25 cellular contexts compared by ENCODE assay signal in the genomic region with DNA sequence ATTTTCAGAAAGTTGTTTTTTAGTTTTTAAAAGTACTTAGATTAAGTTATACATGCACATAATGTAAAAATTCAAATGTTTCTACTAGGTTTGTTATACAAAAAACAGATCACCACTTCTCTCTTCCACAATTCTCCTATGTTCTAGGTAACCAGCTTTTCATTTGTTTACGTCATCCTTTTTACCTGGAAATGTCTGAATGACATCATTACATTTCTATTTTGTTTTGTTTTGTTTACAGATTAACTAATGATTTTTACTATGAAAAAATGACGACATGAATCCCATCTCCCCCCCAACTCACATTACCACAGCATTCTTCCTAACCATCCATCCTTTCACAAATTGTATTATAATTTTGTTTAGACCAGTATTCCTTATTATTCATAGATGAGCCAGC.
"Had no signal": no experiment of that assay in that cellular context is flagged by ENCODE, and none has a peak within 500 bp of the region (broad histone marks: within the 10 kb centered on the region; RNA-seq: fewer than 3 reads in every experiment).

No MANE protein-coding gene starts in this region.

- H3K9me3 ChIP-seq: left lung, lower lobe of right lung, sigmoid colon, suprapubic skin, thoracic aorta, tibial artery, upper lobe of right lung had no signal

- H3K4me3 ChIP-seq: heart left ventricle, left lung, lower lobe of right lung, sigmoid colon, spleen, suprapubic skin, thoracic aorta, tibial artery, upper lobe of right lung had no signal

- H3K4me1 ChIP-seq: heart left ventricle, left lung, lower lobe of right lung, parathyroid adenoma, sigmoid colon, spleen, suprapubic skin, upper lobe of right lung had no signal

- DNase-seq: heart left ventricle; hypothalamus; immature natural killer cell; islet precursor cell; left colon; left lung; lower lobe of right lung; mammary epithelial cell; mesenchymal stem cell; naive thymus-derived CD8-positive, alpha-beta T cell; nucleus accumbens; retina; right cardiac atrium; sigmoid colon; small intestine; spleen; stimulated activated CD4-positive, alpha-beta T cell treated with anti-CD3 and anti-CD28 coated beads, Interleukin-4, amount 100 ng/mL, for 24 hours; stimulated activated naive CD4-positive, alpha-beta T cell; tibial artery; upper lobe of right lung had no signal

- H2AFZ ChIP-seq: parathyroid adenoma had no signal

- H3K27ac ChIP-seq: left lung, lower lobe of right lung, parathyroid adenoma, sigmoid colon, spleen, suprapubic skin, thoracic aorta, tibial artery, upper lobe of right lung had no signal

- FAIRE-seq: small intestine, urothelium cell line had no signal

- ATAC-seq: heart left ventricle; left colon; left lung; lower lobe of right lung; naive thymus-derived CD8-positive, alpha-beta T cell; right cardiac atrium; stimulated activated effector memory CD8-positive, alpha-beta T cell treated with anti-CD3 and anti-CD28 coated beads, Interleukin-12 subunit alpha, Interleukin-12 subunit beta, amount 100 ng/mL, for 72 hours; upper lobe of right lung had no signal

- H3K9ac ChIP-seq: parathyroid adenoma had no signal

- H3K36me3 ChIP-seq: heart left ventricle, left lung, lower lobe of right lung, sigmoid colon, spleen, suprapubic skin, thoracic aorta, tibial artery, upper lobe of right lung had no signal

- H3K27me3 ChIP-seq: heart left ventricle, left lung, sigmoid colon, spleen, suprapubic skin, tibial artery, upper lobe of right lung had no signal

- H3K79me2 ChIP-seq: parathyroid adenoma had no signal
